In the genomic region with DNA sequence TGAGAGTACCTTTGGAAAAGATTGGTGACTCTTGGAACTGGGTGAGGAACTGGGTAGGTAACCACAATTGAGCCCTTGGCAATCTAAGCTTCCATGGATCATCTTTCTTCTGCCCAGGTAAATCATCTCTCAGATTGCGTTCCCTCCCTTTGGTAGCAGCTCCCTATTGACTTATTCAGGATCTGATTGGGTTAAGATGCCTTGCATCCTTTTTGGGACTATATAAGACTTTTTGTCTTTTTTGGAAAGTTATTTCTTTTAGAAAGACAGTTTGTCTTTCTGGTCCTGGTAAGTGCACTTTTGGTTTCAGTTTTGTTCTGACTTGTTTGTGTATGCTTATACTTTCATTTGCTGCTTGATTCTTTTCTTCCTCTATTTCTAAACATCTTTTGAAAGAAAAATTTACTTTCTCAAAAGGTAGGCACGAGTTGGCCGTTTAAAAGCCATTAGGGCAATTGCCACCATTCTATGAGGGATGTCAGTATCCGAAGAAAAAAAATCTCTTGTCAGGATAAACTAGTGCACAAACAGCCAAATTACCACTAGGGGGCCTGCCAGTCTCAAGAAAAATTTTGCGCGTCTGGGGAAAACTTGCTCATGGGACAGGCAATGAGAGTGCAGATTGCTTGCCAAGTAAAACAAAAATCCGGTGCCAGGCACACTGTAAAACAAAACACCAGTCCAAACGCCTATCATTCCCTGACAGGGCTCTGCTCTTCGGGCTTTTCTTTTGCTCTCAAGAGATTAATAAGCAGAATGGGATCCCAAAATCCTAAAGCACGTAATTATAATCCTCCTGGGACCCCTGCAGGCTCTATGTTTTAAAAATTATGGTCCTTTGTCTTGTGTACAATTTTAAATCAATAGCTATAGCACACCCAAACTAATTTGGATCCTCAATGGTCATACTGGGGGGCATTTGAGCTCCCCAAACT, we compare ENCODE assay signal across 8 cellular contexts. TPM values are rescaled to one million over a fixed set of nuclear protein-coding genes. Genes with fewer than 3 reads are reported as not detected.
DNase-seq lines count a peak whose midpoint lies in the region; ATAC-seq and TF ChIP-seq lines count a peak whose summit lies in the region.

No MANE protein-coding gene starts in this region.

- H2BK15ac ChIP-seq in mesenchymal stem cell (ENCODE audit: low read depth, poor library complexity, severe bottlenecking) = no peak overlapping the region

- no peak overlapping the region for H3K14ac ChIP-seq in mesenchymal stem cell (ENCODE audit: low read length in 2 of 2)

- H3K36me3 ChIP-seq in BJ (ENCODE audit: control insufficient read depth, insufficient read depth, low read length) = no peaks in the 10 kb centered on the region
- H3K36me3 ChIP-seq in mesenchymal stem cell (ENCODE audit: control insufficient read depth in 1 of 2, insufficient read depth in 2 of 2, low read depth in 1 of 2, low read length in 2 of 2) = no peaks in the 10 kb centered on the region

- no peaks in the 10 kb centered on the region for H3K27me3 ChIP-seq in BJ (ENCODE audit: control insufficient read depth, insufficient read depth, low read length)
- peaks cover 0 to 25% of the 10 kb centered on the region in 2 experiments for H3K27me3 ChIP-seq in mesenchymal stem cell (ENCODE audit: control insufficient read depth in 1 of 2, insufficient read depth in 1 of 2, low read length in 2 of 2)

- H3K18ac ChIP-seq in mesenchymal stem cell (ENCODE audit: low read depth in 1 of 2, low read length in 2 of 2) = no peak overlapping the region

- no peak overlapping the region for H3K4ac ChIP-seq in mesenchymal stem cell (ENCODE audit: low read depth in 1 of 2, low read length in 2 of 2)

- CTCF ChIA-PET in BJ (lab: Yijun Ruan, JAX) = interaction anchor here (0.7 to 5.4 kb wide), 26 partner anchors 9 to 885 kb away, joined by 3 to 110 read pairs (median 4); a partner anchor contains a TSS

- WGBS in mesenchymal stem cell = 15% methylated on average over 9 of the region's 10 CpGs

- H3K4me2 ChIP-seq in mesenchymal stem cell (ENCODE audit: low read length, poor library complexity, severe bottlenecking) = peak overlapping the region; percentile 16

- no peak overlapping the region for H2BK12ac ChIP-seq in mesenchymal stem cell (ENCODE audit: low read length in 2 of 2)

- peak overlapping the region; percentile 84 for H3K9ac ChIP-seq in mesenchymal stem cell (ENCODE audit: low read length)

- ATAC-seq in GM19043 (IDR thresholded peaks at IDR 0.05; ENCODE audit: low read depth, unreplicated experiment) = peak; percentile 52
- peak; percentile 50 for ATAC-seq in HG03558 (IDR thresholded peaks at IDR 0.05; ENCODE audit: extremely low read depth, unreplicated experiment)

- no peak overlapping the region for H4K8ac ChIP-seq in mesenchymal stem cell (ENCODE audit: low read length)

- no peaks in the 10 kb centered on the region for H3K9me3 ChIP-seq in mesenchymal stem cell (ENCODE audit: control insufficient read depth, low read length)

- no peak overlapping the region for H3K27ac ChIP-seq in mesenchymal stem cell (ENCODE audit: low read length, poor library complexity, severe bottlenecking)

- H2BK5ac ChIP-seq in mesenchymal stem cell (ENCODE audit: low read depth, low read length, poor library complexity, severe bottlenecking) = no peak overlapping the region

- H3K79me1 ChIP-seq in mesenchymal stem cell (replicated peaks; ENCODE audit: low read length, poor library complexity, severe bottlenecking) = no peaks in the 10 kb centered on the region

- no peak overlapping the region for H4K91ac ChIP-seq in mesenchymal stem cell (ENCODE audit: low read length)

- peak; percentile 82 for TF ChIP-seq CTCF in BJ (IDR thresholded peaks at IDR 0.05; ENCODE audit: insufficient read depth, low read depth, low read length)

- DNase-seq in BJ (ENCODE audit: low read depth) (peak; percentile 69), NCI-H748 treated with DMSO at 0.1 percent for 48 hours (lab: John Stamatoyannopoulos, UW) (peak; percentile 79), mesenchymal stem cell (peak; percentile 82)
- peak; percentile 58 to 71 for DNase-seq in activated CD4-positive, alpha-beta T cell treated with anti-CD3 and anti-CD28 coated beads, Interleukin-2, amount 50 U/mL, for 48 hours
- DNase-seq in effector CD4-positive, alpha-beta T cell = peak; percentile 39
- peak; percentile 18 for DNase-seq in stimulated activated CD8-positive, alpha-beta memory T cell treated with anti-CD3 and anti-CD28 coated beads, Interleukin-12 subunit alpha, Interleukin-12 subunit beta, amount 100 ng/mL, for 4 hours (ENCODE audit: low read depth)

- H2AFZ ChIP-seq in mesenchymal stem cell (ENCODE audit: low read depth, low read length) = peak overlapping the region; percentile 30

- H3K23ac ChIP-seq in mesenchymal stem cell (ENCODE audit: low read length in 2 of 2) = no peak overlapping the region

- H2AK5ac ChIP-seq in mesenchymal stem cell (ENCODE audit: low read length, severe bottlenecking) = no peak overlapping the region

- POLR2A ChIA-PET in BJ (lab: Charles Lee) = interaction anchor here (0.6 kb wide), 1 partner anchor 476 kb away, joined by 3 read pairs; no protein-coding TSS in a partner anchor

- H3K4me3 ChIP-seq in BJ (ENCODE audit: low read depth, low read length) = peak overlapping the region; percentile 33
- H3K4me3 ChIP-seq in mesenchymal stem cell (ENCODE audit: insufficient read depth in 1 of 2, low read depth in 1 of 2, low read length in 2 of 2) = peak overlapping the region in 1 of 2 experiments; percentile 74

- no peak overlapping the region for H2BK120ac ChIP-seq in mesenchymal stem cell (ENCODE audit: low read depth, low read length)

- no peaks in the 10 kb centered on the region for H3K4me1 ChIP-seq in mesenchymal stem cell (ENCODE audit: control insufficient read depth, insufficient read depth, low read depth, low read length)

RNA-seq across cellular contexts. Expression of a gene that starts 12.8 kb away (rescaled TPM):
- not detected in 2 replicates for polyA plus RNA-seq in BJ (2011; rRNA removed)
- not detected in 2 replicates for polyA minus RNA-seq in BJ (2011; rRNA and poly(A)+ RNA removed)
- polyA plus RNA-seq in mesenchymal stem cell (2013, experiment 1 of 2) = not detected
- polyA plus RNA-seq in mesenchymal stem cell (2013, experiment 2 of 2) = not detected

RNA-seq across cellular contexts. Expression of a gene that starts 45.7 kb away (rescaled TPM):
- polyA plus RNA-seq in BJ (2011; rRNA removed) = 0.64 TPM in 2 replicates
- polyA minus RNA-seq in BJ (2011; rRNA and poly(A)+ RNA removed) = 2.5 and 3.2 TPM in 2 replicates
- not detected for polyA plus RNA-seq in mesenchymal stem cell (2013, experiment 1 of 2)
- polyA plus RNA-seq in mesenchymal stem cell (2013, experiment 2 of 2) = not detected

RNA-seq across cellular contexts. Expression of a gene that starts 54.0 kb away (rescaled TPM):
- polyA plus RNA-seq in BJ (2011; rRNA removed) = 0.69 and 0.71 TPM in 2 replicates
- 1.6 TPM in 2 replicates for polyA minus RNA-seq in BJ (2011; rRNA and poly(A)+ RNA removed)
- not detected for polyA plus RNA-seq in mesenchymal stem cell (2013, experiment 1 of 2)
- not detected for polyA plus RNA-seq in mesenchymal stem cell (2013, experiment 2 of 2)

Comparison
In these comparisons a context has a peak if more than half of its experiments do, and no peak if none do; other contexts are left out.
1. DNase-seq: peak in every context shown above with its lines; median percentile 82 in mesenchymal stem cell; 79 in NCI-H748 treated with DMSO at 0.1 percent for 48 hours; 69 in BJ; 64 in activated CD4-positive, alpha-beta T cell treated with anti-CD3 and anti-CD28 coated beads, Interleukin-2, amount 50 U/mL, for 48 hours; 39 in effector CD4-positive, alpha-beta T cell; 18 in stimulated activated CD8-positive, alpha-beta memory T cell treated with anti-CD3 and anti-CD28 coated beads, Interleukin-12 subunit alpha, Interleukin-12 subunit beta, amount 100 ng/mL, for 4 hours.